31 cellular contexts compared by ENCODE assay signal in the genomic region with DNA sequence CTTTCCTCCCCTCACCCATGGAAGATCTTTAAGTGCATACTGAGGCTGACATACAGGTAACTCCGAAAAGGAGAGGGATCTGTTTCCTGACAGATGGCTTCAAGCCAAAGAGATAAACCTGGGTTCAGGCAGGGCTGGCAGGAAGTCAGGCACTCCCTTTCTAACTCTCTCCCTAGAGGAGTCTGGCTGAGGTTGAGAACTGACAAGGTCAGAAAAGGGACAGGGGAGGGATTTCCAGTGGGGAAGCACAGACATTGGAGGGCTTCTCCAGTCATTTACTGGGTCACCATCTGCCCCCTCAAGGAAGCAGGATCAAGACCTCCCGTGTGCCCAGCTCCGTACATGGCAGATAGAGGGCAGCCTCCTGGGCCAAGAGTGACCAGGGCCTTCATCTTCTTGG. TPM values are rescaled to one million over a fixed set of nuclear protein-coding genes. Genes with fewer than 3 reads are reported as not detected.
DNase-seq lines count a peak whose midpoint lies in the region; ATAC-seq and TF ChIP-seq lines count a peak whose summit lies in the region.
"Had no signal": no experiment of that assay in that cellular context is flagged by ENCODE, and none has a peak within 500 bp of the region (broad histone marks: within the 10 kb centered on the region; RNA-seq: fewer than 3 reads in every experiment).

No MANE protein-coding gene starts in this region.

- ATAC-seq in activated T-cell treated with anti-CD3 and anti-CD28 coated beads, Interleukin-2, amount 50 U/mL, for 4 hours = no peak
- ATAC-seq: activated CD8-positive, alpha-beta T cell treated with anti-CD3 and anti-CD28 coated beads for 36 hours had no signal

- no peaks in the 10 kb centered on the region for H3K27me3 ChIP-seq in testis
- H3K27me3 ChIP-seq: ovary had no signal

- 40 to 41% methylated on average over 3 of the region's 3 CpGs for WGBS in testis, 2 donors

- DNase-seq in NCI-H1092 treated with DMSO at 0.1 percent for 48 hours (lab: John Stamatoyannopoulos, UW) = peak; percentile 6
- DNase-seq in NCI-H1092 (lab: John Stamatoyannopoulos, UW) = no peak
- no peak for DNase-seq in Calu3
- DNase-seq in NCI-H2171 (lab: John Stamatoyannopoulos, UW) = peak; percentile 38
- DNase-seq in epithelial cell of proximal tubule (ENCODE audit: low read depth) = no peak
- DNase-seq in testis = no peak
- no peak for DNase-seq in NCI-H1417 treated with DMSO at 0.1 percent for 48 hours (lab: John Stamatoyannopoulos, UW)
- DNase-seq in activated T-cell treated with anti-CD3 and anti-CD28 coated beads, Interleukin-2, amount 50 U/mL, for 4 hours = no peak
- DNase-seq: activated CD8-positive, alpha-beta memory T cell treated with anti-CD3 and anti-CD28 coated beads, Interleukin-2, amount 50 U/mL, for 48 hours; activated CD8-positive, alpha-beta T cell treated with anti-CD3 and anti-CD28 coated beads for 36 hours; CD4-positive, alpha-beta T cell; effector CD8-positive, alpha-beta T cell; erythroblast; immature natural killer cell; KG1; NCI-H2081 treated with DMSO at 0.1 percent for 48 hours; NCI-H526; ovary; stimulated activated naive CD4-positive, alpha-beta T cell had no signal

- no peak for TF ChIP-seq POLR2A in testis (IDR thresholded peaks at IDR 0.05)

- no peaks in the 10 kb centered on the region for H3K36me3 Mint-ChIP-seq in Calu3 (ENCODE audit: insufficient read depth, unreplicated experiment)
- H3K36me3 Mint-ChIP-seq in activated T-cell treated with anti-CD3 and anti-CD28 coated beads, Interleukin-2, amount 50 U/mL, for 4 hours (ENCODE audit: insufficient read depth) = no peaks in the 10 kb centered on the region
- H3K36me3 Mint-ChIP-seq: activated naive CD4-positive, alpha-beta T cell treated with anti-CD3 and anti-CD28 coated beads, Interleukin-2, amount 50 U/mL, for 72 hours; immature natural killer cell; memory B cell had no signal

- H3K36me3 ChIP-seq in testis (ENCODE audit: low read depth, missing control alignments) = no peaks in the 10 kb centered on the region
- H3K36me3 ChIP-seq: ovary had no signal

- no peak for TF ChIP-seq CTCF in Calu3 (IDR thresholded peaks at IDR 0.05; ENCODE audit: unreplicated experiment)
- peak; percentile 1 for TF ChIP-seq CTCF in epithelial cell of proximal tubule (conservative IDR thresholded peaks at IDR 0.05; ENCODE audit: low read depth, low read length)
- TF ChIP-seq CTCF in testis (IDR thresholded peaks at IDR 0.05) = no peak

- H3K4me3 Mint-ChIP-seq in Calu3 (ENCODE audit: low read depth, unreplicated experiment) = peak overlapping the region; percentile 28
- no peak overlapping the region for H3K4me3 Mint-ChIP-seq in activated T-cell treated with anti-CD3 and anti-CD28 coated beads, Interleukin-2, amount 50 U/mL, for 4 hours
- H3K4me3 Mint-ChIP-seq: activated CD8-positive, alpha-beta T cell treated with anti-CD3 and anti-CD28 coated beads for 36 hours; activated T-helper 17 cell treated with anti-CD3 and anti-CD28 coated beads, Interleukin-2, amount 50 U/mL, for 72 hours; CD4-positive, alpha-beta T cell; memory B cell; T-helper 2 cell treated with Interferon-gamma antibody and Interleukin-4, amounts not matched to agents 5 μg/mL and 100 μg/mL, for 36 hours had no signal

- no peak overlapping the region for H3K27ac ChIP-seq in testis
- H3K27ac ChIP-seq: coronary artery, ovary, skin epidermis had no signal

- H3K9me3 Mint-ChIP-seq in Calu3 (ENCODE audit: low read depth, unreplicated experiment) = no peaks in the 10 kb centered on the region
- no peaks in the 10 kb centered on the region for H3K9me3 Mint-ChIP-seq in activated T-cell treated with anti-CD3 and anti-CD28 coated beads, Interleukin-2, amount 50 U/mL, for 4 hours
- H3K9me3 Mint-ChIP-seq: activated CD8-positive, alpha-beta T cell treated with anti-CD3 and anti-CD28 coated beads for 36 hours; activated naive CD4-positive, alpha-beta T cell treated with anti-CD3 and anti-CD28 coated beads, Interleukin-2, amount 50 U/mL, for 72 hours; activated T-helper 17 cell treated with anti-CD3 and anti-CD28 coated beads, Interleukin-2, amount 50 U/mL, for 72 hours; CD4-positive, alpha-beta T cell; immature natural killer cell; nephron; T-helper 2 cell treated with Interferon-gamma antibody and Interleukin-4, amounts not matched to agents 5 μg/mL and 100 μg/mL, for 36 hours had no signal

- CTCF ChIA-PET in Calu3 (lab: Charles Lee) = no interaction called here

- peaks cover 16% of the 10 kb centered on the region for H3K4me1 Mint-ChIP-seq in Calu3 (ENCODE audit: low read depth, unreplicated experiment)
- peaks cover 10% of the 10 kb centered on the region for H3K4me1 Mint-ChIP-seq in activated T-cell treated with anti-CD3 and anti-CD28 coated beads, Interleukin-2, amount 50 U/mL, for 4 hours (ENCODE audit: low read depth)
- H3K4me1 Mint-ChIP-seq: activated T-helper 17 cell treated with anti-CD3 and anti-CD28 coated beads, Interleukin-2, amount 50 U/mL, for 72 hours had no signal

- H3K27me3 Mint-ChIP-seq in Calu3 (ENCODE audit: unreplicated experiment) = peaks cover 90% of the 10 kb centered on the region
- peaks cover 76% of the 10 kb centered on the region for H3K27me3 Mint-ChIP-seq in activated T-cell treated with anti-CD3 and anti-CD28 coated beads, Interleukin-2, amount 50 U/mL, for 4 hours (ENCODE audit: low read depth)

- H3K4me3 ChIP-seq in epithelial cell of proximal tubule (ENCODE audit: low read depth, low read length) (no peak overlapping the region), testis (no peak overlapping the region)
- H3K4me3 ChIP-seq: ovary, skin epidermis had no signal

- peaks cover 8% of the 10 kb centered on the region for H3K4me1 ChIP-seq in testis

- no TSS peak for BruUV-seq in Calu3 (replicated peaks; lab: Mats Ljungman, UMichigan)

- intact Hi-C loops in Calu3 (cut with micrococcal nuclease; ENCODE audit: unreplicated experiment) = loop anchor here (5.0 kb wide), 2 partner anchors 50 to 410 kb away; no protein-coding TSS in a partner anchor
- intact Hi-C loops in testis (cut with DNase I; ENCODE audit: low total_unique reads) = no loop called here

- no peak overlapping the region for H3K27ac Mint-ChIP-seq in Calu3 (ENCODE audit: unreplicated experiment)
- H3K27ac Mint-ChIP-seq: activated CD8-positive, alpha-beta T cell treated with anti-CD3 and anti-CD28 coated beads for 36 hours; activated naive CD4-positive, alpha-beta T cell treated with anti-CD3 and anti-CD28 coated beads, Interleukin-2, amount 50 U/mL, for 72 hours; activated T-helper 17 cell treated with anti-CD3 and anti-CD28 coated beads, Interleukin-2, amount 50 U/mL, for 72 hours; CD4-positive, alpha-beta T cell; immature natural killer cell; memory B cell; nephron; T-helper 2 cell treated with Interferon-gamma antibody and Interleukin-4, amounts not matched to agents 5 μg/mL and 100 μg/mL, for 36 hours had no signal

- no peaks in the 10 kb centered on the region for H3K9me3 ChIP-seq in testis
- H3K9me3 ChIP-seq: ovary had no signal

RNA-seq across cellular contexts. Expression of gene TLX1, which starts 31.6 kb away (rescaled TPM):
- total RNA-seq in Calu3 (2022) (not detected in 2 replicates), epithelial cell of proximal tubule (not detected in 2 replicates), testis (1 to 10 TPM in 1 of 2 donors, under 1 TPM in 1; 0.99 to 1.7 TPM)
- 0.44 TPM for polyA plus RNA-seq in testis (ENCODE audit: insufficient read depth, low read depth, low replicate concordance)
- not detected for total RNA-seq in activated T-cell treated with anti-CD3 and anti-CD28 coated beads, Interleukin-2, amount 50 U/mL, for 4 hours
- total RNA-seq: activated CD8-positive, alpha-beta T cell treated with anti-CD3 and anti-CD28 coated beads for 36 hours; activated naive CD4-positive, alpha-beta T cell treated with anti-CD3 and anti-CD28 coated beads, Interleukin-2, amount 50 U/mL, for 72 hours; activated T-helper 17 cell treated with anti-CD3 and anti-CD28 coated beads, Interleukin-2, amount 50 U/mL, for 72 hours; CD4-positive, alpha-beta T cell; glomerular endothelial cell; H4; MCF 10A; ovary; temporal lobe; ureter had no signal
- polyA plus RNA-seq: immature natural killer cell, ovary had no signal

Comparison
In these comparisons a context has a peak if more than half of its experiments do, and no peak if none do; other contexts are left out.
1. DNase-seq: peak in NCI-H1092 treated with DMSO at 0.1 percent for 48 hours (single experiment) and NCI-H2171 (single experiment); none in NCI-H1092 (single experiment), Calu3 (single experiment), epithelial cell of proximal tubule (single experiment), testis (single experiment), NCI-H1417 treated with DMSO at 0.1 percent for 48 hours (single experiment) and activated T-cell treated with anti-CD3 and anti-CD28 coated beads, Interleukin-2, amount 50 U/mL, for 4 hours (single experiment).